ENCODE assay signal across 20 cellular contexts in the genomic region with DNA sequence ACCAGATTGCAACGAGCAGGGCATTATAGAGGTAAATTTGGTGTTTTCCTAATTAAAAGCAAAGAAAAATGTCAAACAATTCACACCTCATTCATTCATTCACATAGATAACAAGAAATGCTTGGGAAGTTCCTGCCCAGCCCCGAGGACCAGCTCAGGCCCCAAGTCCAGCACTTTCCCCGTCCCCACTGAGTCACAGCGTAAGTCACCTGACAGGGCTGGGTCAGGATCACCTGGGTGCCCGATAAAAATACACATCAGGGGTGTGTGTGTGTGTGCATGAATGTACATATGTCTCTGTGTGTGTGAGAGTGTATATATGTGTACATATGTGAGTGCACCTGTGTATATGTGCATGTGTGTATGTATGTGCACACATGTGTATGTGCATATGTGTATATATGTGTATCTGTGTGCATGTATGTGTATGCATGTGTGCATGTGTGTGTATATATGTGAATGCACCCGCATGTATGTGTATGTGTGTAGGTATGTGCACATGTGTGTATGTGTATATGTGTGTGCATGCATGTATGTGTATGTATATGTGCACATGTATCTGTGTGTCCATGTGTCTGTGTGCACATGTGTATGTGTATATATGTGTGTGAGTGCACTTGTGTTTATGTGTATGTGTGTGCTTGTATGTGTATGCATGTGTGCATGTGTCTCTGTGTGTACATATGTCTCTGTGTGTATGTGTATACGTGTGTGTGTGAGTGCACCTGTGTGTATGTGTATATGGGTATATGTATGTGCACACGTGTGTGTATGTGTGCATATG. TPM values are rescaled to one million over a fixed set of nuclear protein-coding genes. Genes with fewer than 3 reads are reported as not detected.
DNase-seq lines count a peak whose midpoint lies in the region; ATAC-seq, FAIRE-seq and TF ChIP-seq lines count a peak whose summit lies in the region.
"Had no signal": no experiment of that assay in that cellular context is flagged by ENCODE, and none has a peak within 500 bp of the region (broad histone marks: within the 10 kb centered on the region; RNA-seq: fewer than 3 reads in every experiment).

No MANE protein-coding gene starts in this region.

- POLR2A ChIA-PET in HepG2 (lab: Yijun Ruan, JAX) = interaction anchor here (1.2 kb wide), 1 partner anchor 18 kb away, joined by 4 read pairs; a partner anchor contains a TSS

- TF ChIP-seq EP300 in HepG2 (IDR thresholded peaks at IDR 0.05; ENCODE audit: low read depth in 2 of 2, low read length in 2 of 2) (no peak), HepG2 (CRISPR knock-in tag; IDR thresholded peaks at IDR 0.05; ENCODE audit: borderline replicate concordance) (no peak)

- TF ChIP-seq POLR2A in HepG2 (IDR thresholded peaks at IDR 0.05; ENCODE audit: insufficient read depth in 1 of 2, low read depth in 2 of 2, low read length in 2 of 2) = no peak
- no peak for TF ChIP-seq POLR2A in right lobe of liver (IDR thresholded peaks at IDR 0.05)

- peaks cover 38% of the 10 kb centered on the region for H3K4me1 Mint-ChIP-seq in nephron

- H4K20me1 ChIP-seq in HepG2 (ENCODE audit: insufficient read depth, low read length) (no peaks in the 10 kb centered on the region), mammary epithelial cell (ENCODE audit: insufficient read depth, low read length) (no peaks in the 10 kb centered on the region)

- no peaks in the 10 kb centered on the region for H3K36me3 ChIP-seq in HepG2 (replicated peaks in 1 of 2; ENCODE audit: control insufficient read depth in 1 of 2, insufficient read depth in 2 of 2, low read length in 2 of 2)
- H3K36me3 ChIP-seq in right lobe of liver = no peaks in the 10 kb centered on the region
- no peaks in the 10 kb centered on the region for H3K36me3 ChIP-seq in mammary epithelial cell (ENCODE audit: insufficient read depth, low read length)
- H3K36me3 ChIP-seq: HAP-1 had no signal

- no peaks in the 10 kb centered on the region for H3K9me3 ChIP-seq in HepG2 (ENCODE audit: low read length)
- no peaks in the 10 kb centered on the region for H3K9me3 ChIP-seq in right lobe of liver
- H3K9me3 ChIP-seq in mammary epithelial cell (replicated peaks; ENCODE audit: insufficient read depth, low read length) = no peaks in the 10 kb centered on the region
- H3K9me3 ChIP-seq: HAP-1 had no signal

- intact Hi-C loops in HepG2 (cut with micrococcal nuclease; ENCODE audit: unreplicated experiment) (no loop called here), right lobe of liver (cut with DNase I) (no loop called here), mammary epithelial cell (cut with micrococcal nuclease) (no loop called here)

- WGBS in HepG2 (ENCODE audit: low lambda C conversion rate) = 41% methylated on average over 7 of the region's 8 CpGs
- 63% methylated on average over 7 of the region's 8 CpGs for WGBS in right lobe of liver (ENCODE audit: insufficient coverage, low coverage, low lambda C conversion rate, missing lambda C conversion rate)
- WGBS in mammary epithelial cell (ENCODE audit: low coverage, missing lambda C conversion rate) = 77% methylated on average over 6 of the region's 8 CpGs

- H3K4me1 ChIP-seq in HepG2 (ENCODE audit: insufficient read depth, low read length) = peaks cover 41% of the 10 kb centered on the region
- peaks cover 0 to 15% (median 0%) of the 10 kb centered on the region in 4 donors for H3K4me1 ChIP-seq in right lobe of liver
- H3K4me1 ChIP-seq in mammary epithelial cell (ENCODE audit: insufficient read depth, low read length) = peaks cover 36% of the 10 kb centered on the region

- no peak for TF ChIP-seq RAD21 in HepG2 (CRISPR knock-in tag; IDR thresholded peaks at IDR 0.05)

- no peak overlapping the region for H2AFZ ChIP-seq in HepG2 (ENCODE audit: low read length)
- H2AFZ ChIP-seq in mammary epithelial cell (ENCODE audit: low read depth, low read length) = no peak overlapping the region

- in situ Hi-C loops in HepG2 (cut with HindIII; ENCODE audit: extremely low pct_ligation_motif_present, low pct_unique_long_range_greater_than_20kb) (no loop called here), mammary epithelial cell (cut with MboI; ENCODE audit: low sequenced_read_pairs in 2 of 2) (no loop called here)

- H3K27me3 ChIP-seq in HepG2 (ENCODE audit: control insufficient read depth in 1 of 2, insufficient read depth in 2 of 2, low read length in 2 of 2) = peaks cover 5 to 21% of the 10 kb centered on the region in 2 experiments; a peak in 3 of 5 replicates
- no peaks in the 10 kb centered on the region for H3K27me3 ChIP-seq in right lobe of liver
- H3K27me3 ChIP-seq in mammary epithelial cell (ENCODE audit: insufficient read depth, low read length) = no peaks in the 10 kb centered on the region

- no peak overlapping the region for H3K4me3 Mint-ChIP-seq in nephron
- H3K4me3 Mint-ChIP-seq: CD4-positive, alpha-beta memory T cell had no signal

- H3K9ac ChIP-seq in HepG2 (ENCODE audit: insufficient read depth, low read depth, low read length) (no peak overlapping the region), mammary epithelial cell (ENCODE audit: insufficient read depth, low read length) (no peak overlapping the region)

- no peaks in the 10 kb centered on the region for H3K9me3 Mint-ChIP-seq in nephron
- H3K9me3 Mint-ChIP-seq: CD4-positive, alpha-beta memory T cell had no signal

- ATAC-seq in HepG2 (no peak), right lobe of liver (no peak), HG03342 (IDR thresholded peaks at IDR 0.05; ENCODE audit: unreplicated experiment) (no peak), GM19467 (IDR thresholded peaks at IDR 0.05; ENCODE audit: unreplicated experiment) (no peak)

- no TSS peak for BruUV-seq in HepG2 (replicated peaks; lab: Mats Ljungman, UMichigan)
- BruUV-seq in mammary epithelial cell (replicated peaks; lab: Mats Ljungman, UMichigan) = no TSS peak

- dilution Hi-C loops in mammary epithelial cell (cut with HindIII; ENCODE audit: low sequenced_read_pairs) = no loop called here

- FAIRE-seq in HepG2 (lab: Jason Lieb, UNC) = no peak
- FAIRE-seq: A204.1 had no signal

- H3K4me2 ChIP-seq in HepG2 (ENCODE audit: low read depth, low read length) = no peak overlapping the region
- no peak overlapping the region for H3K4me2 ChIP-seq in mammary epithelial cell (ENCODE audit: insufficient read depth, low read depth, low read length)

- CTCF ChIA-PET in HepG2 (lab: Yijun Ruan, JAX; ENCODE audit: low intra/inter-chr PET ratio, low total read pairs) (no interaction called here), mammary epithelial cell (lab: Charles Lee; ENCODE audit: low non-redundant PET) (no interaction called here)

- H3K79me2 ChIP-seq in HepG2 (ENCODE audit: insufficient read depth, low read length) (no peaks in the 10 kb centered on the region), mammary epithelial cell (ENCODE audit: insufficient read depth, low read length) (no peaks in the 10 kb centered on the region)

- peak overlapping the region in 2 of 3 experiments; percentile 58 to 69 for H3K27ac Mint-ChIP-seq in nephron
- H3K27ac Mint-ChIP-seq: CD4-positive, alpha-beta memory T cell had no signal

- DNase-seq in HepG2 (ENCODE audit: low spot score) (no peak), right lobe of liver (no peak), mammary epithelial cell (peak; percentile 56), NCI-H1105 treated with DMSO at 0.1 percent for 48 hours (lab: John Stamatoyannopoulos, UW) (no peak), hypothalamus (lab: John Stamatoyannopoulos, UW) (no peak)
- DNase-seq: CD4-positive, alpha-beta memory T cell; DMS153; GDM1; KBM-7; NCI-H187 treated with DMSO at 0.1 percent for 48 hours; NCI-H2227 treated with DMSO at 0.1 percent for 48 hours; NCI-H524; NCI-H82; OCI-M1; SIG-M5 had no signal

- H3K4me3 ChIP-seq in HepG2 (replicated peaks in 1 of 3; ENCODE audit: insufficient read depth in 1 of 3, low read depth in 2 of 3, low read length in 3 of 3) (no peak overlapping the region), right lobe of liver (no peak overlapping the region), mammary epithelial cell (replicated peaks in 1 of 3; ENCODE audit: insufficient read depth in 1 of 3, low read depth in 2 of 3, low read length in 3 of 3) (no peak overlapping the region)
- H3K4me3 ChIP-seq: HAP-1 had no signal

- peaks cover 26% of the 10 kb centered on the region for H3K27me3 Mint-ChIP-seq in nephron (ENCODE audit: low read depth)

- no peaks in the 10 kb centered on the region for H3K36me3 Mint-ChIP-seq in nephron (ENCODE audit: low read depth)
- H3K36me3 Mint-ChIP-seq: CD4-positive, alpha-beta memory T cell had no signal

- H3K27ac ChIP-seq in HepG2 (ENCODE audit: extremely low read length, insufficient read depth, low read length) = no peak overlapping the region
- H3K27ac ChIP-seq in right lobe of liver = no peak overlapping the region
- no peak overlapping the region for H3K27ac ChIP-seq in mammary epithelial cell (ENCODE audit: insufficient read depth, low read depth, low read length)

- TF ChIP-seq CTCF in HepG2 (CRISPR knock-in tag; IDR thresholded peaks at IDR 0.05) (no peak), right lobe of liver (IDR thresholded peaks at IDR 0.05) (no peak), mammary epithelial cell (conservative IDR thresholded peaks at IDR 0.05 in 1 of 2, IDR thresholded peaks at IDR 0.05 in 1 of 2; ENCODE audit: extremely low read depth in 1 of 2, insufficient read depth in 1 of 2, low read depth in 1 of 2, low read length in 2 of 2) (no peak), nephron (IDR thresholded peaks at IDR 0.05; ENCODE audit: unreplicated experiment in 3 of 3) (no peak)

RNA-seq across cellular contexts. Expression of a gene that starts 18.6 kb away (rescaled TPM):
- 10.1 and 14.9 TPM in 2 replicates for total RNA-seq in HepG2 (2016; rRNA removed; fragmentation: Illumina TruSeq; extraction: Trizol)
- total RNA-seq in HepG2 (2016; cell fraction: cytosol; rRNA removed; fragmentation: Illumina TruSeq; extraction: Trizol; ENCODE audit: low read depth) = 1.8 and 3.0 TPM in 2 replicates
- 7.9 and 17.3 TPM in 2 replicates for total RNA-seq in HepG2 (2016; cell fraction: insoluble cytoplasmic fraction; rRNA removed; fragmentation: Illumina TruSeq; extraction: Trizol)
- total RNA-seq in HepG2 (2016; cell fraction: membrane; rRNA removed; fragmentation: Illumina TruSeq; extraction: Trizol) = 5.6 and 6.2 TPM in 2 replicates
- total RNA-seq in HepG2 (2016; cell fraction: nucleus; rRNA removed; fragmentation: Illumina TruSeq; extraction: Trizol) = 22.7 and 23.6 TPM in 2 replicates
- 21.8 and 27.0 TPM in 2 replicates for polyA plus RNA-seq in HepG2 (2011; rRNA removed)
- polyA plus RNA-seq in HepG2 (2011; cell fraction: cytosol; rRNA removed) = 12.1 and 19.8 TPM in 2 replicates
- 113 and 146 TPM in 2 replicates for polyA plus RNA-seq in HepG2 (2011; cell fraction: nucleus; rRNA removed)
- polyA plus RNA-seq in HepG2 (2012) = 12.2 and 22.6 TPM in 2 replicates
- 1.3 and 1.5 TPM in 2 replicates for polyA plus RNA-seq in HepG2 (2016; cell fraction: cytosol; fragmentation: Illumina TruSeq; extraction: Trizol; ENCODE audit: low read depth)
- 6.1 and 6.6 TPM in 2 replicates for polyA plus RNA-seq in HepG2 (2016; cell fraction: insoluble cytoplasmic fraction; fragmentation: Illumina TruSeq; extraction: Trizol; ENCODE audit: low read depth)
- 2.1 and 2.8 TPM in 2 replicates for polyA plus RNA-seq in HepG2 (2016; cell fraction: membrane; fragmentation: Illumina TruSeq; extraction: Trizol; ENCODE audit: low read depth)
- polyA plus RNA-seq in HepG2 (2016; cell fraction: nucleus; fragmentation: Illumina TruSeq; extraction: Trizol; ENCODE audit: insufficient read depth, low read depth) = 26.5 and 29.7 TPM in 2 replicates
- polyA minus RNA-seq in HepG2 (2011; rRNA and poly(A)+ RNA removed; ENCODE audit: low replicate concordance) = 12.4 and 67.5 TPM in 2 replicates
- 18.2 and 19.5 TPM in 2 replicates for polyA minus RNA-seq in HepG2 (2011; cell fraction: cytosol; rRNA and poly(A)+ RNA removed)
- polyA minus RNA-seq in HepG2 (2011; cell fraction: nucleus; rRNA and poly(A)+ RNA removed) = 76.5 and 77.0 TPM in 2 replicates
- total RNA-seq in right lobe of liver = 10 to 100 TPM; 13.2 to 48.0 (median 24.9) TPM
- 100 to 1,000 TPM in 1 of 2 donors, 10 to 100 TPM in 1; 70.8 to 138 TPM for total RNA-seq in mammary epithelial cell
- 37.7 TPM for polyA plus RNA-seq in mammary epithelial cell
- polyA minus RNA-seq in mammary epithelial cell = 62.5 TPM

RNA-seq across cellular contexts. Expression of a gene that starts 21.9 kb away (rescaled TPM):
- 0.18 and 0.20 TPM in 2 replicates for total RNA-seq in HepG2 (2016; rRNA removed; fragmentation: Illumina TruSeq; extraction: Trizol)
- total RNA-seq in HepG2 (2016; cell fraction: cytosol; rRNA removed; fragmentation: Illumina TruSeq; extraction: Trizol; ENCODE audit: low read depth) = not detected in 2 replicates
- total RNA-seq in HepG2 (2016; cell fraction: insoluble cytoplasmic fraction; rRNA removed; fragmentation: Illumina TruSeq; extraction: Trizol) = not detected in 2 replicates
- total RNA-seq in HepG2 (2016; cell fraction: membrane; rRNA removed; fragmentation: Illumina TruSeq; extraction: Trizol) = not detected in 2 replicates
- total RNA-seq in HepG2 (2016; cell fraction: nucleus; rRNA removed; fragmentation: Illumina TruSeq; extraction: Trizol) = not detected in 2 replicates
- 0.37 and 0.42 TPM in 2 replicates for polyA plus RNA-seq in HepG2 (2011; rRNA removed)
- polyA plus RNA-seq in HepG2 (2011; cell fraction: cytosol; rRNA removed) = 0.35 and 0.46 TPM in 2 replicates
- polyA plus RNA-seq in HepG2 (2011; cell fraction: nucleus; rRNA removed) = 0.33 and 0.34 TPM in 2 replicates
- 0.15 and 0.24 TPM in 2 replicates for polyA plus RNA-seq in HepG2 (2012)
- not detected in 2 replicates for polyA plus RNA-seq in HepG2 (2016; cell fraction: cytosol; fragmentation: Illumina TruSeq; extraction: Trizol; ENCODE audit: low read depth)
- polyA plus RNA-seq in HepG2 (2016; cell fraction: insoluble cytoplasmic fraction; fragmentation: Illumina TruSeq; extraction: Trizol; ENCODE audit: low read depth) = not detected in 2 replicates
- 0.11 TPM in 1 of 2 replicates, not detected in the other for polyA plus RNA-seq in HepG2 (2016; cell fraction: membrane; fragmentation: Illumina TruSeq; extraction: Trizol; ENCODE audit: low read depth)
- not detected in 2 replicates for polyA plus RNA-seq in HepG2 (2016; cell fraction: nucleus; fragmentation: Illumina TruSeq; extraction: Trizol; ENCODE audit: insufficient read depth, low read depth)
- 2.2 and 7.6 TPM in 2 replicates for polyA minus RNA-seq in HepG2 (2011; rRNA and poly(A)+ RNA removed; ENCODE audit: low replicate concordance)
- 0.49 TPM in 1 of 2 replicates, not detected in the other for polyA minus RNA-seq in HepG2 (2011; cell fraction: cytosol; rRNA and poly(A)+ RNA removed)
- 0.12 and 0.52 TPM in 2 replicates for polyA minus RNA-seq in HepG2 (2011; cell fraction: nucleus; rRNA and poly(A)+ RNA removed)
- 1 to 10 TPM in 5 of 6 experiments, under 1 TPM in 1; 0.93 to 3.5 (median 2.3) TPM for total RNA-seq in right lobe of liver
- under 1 TPM; 0.28 to 0.67 TPM for total RNA-seq in mammary epithelial cell
- 0.87 TPM for polyA plus RNA-seq in mammary epithelial cell
- 3.9 TPM for polyA minus RNA-seq in mammary epithelial cell
